ENCODE assay signal across 31 cellular contexts in the genomic region with DNA sequence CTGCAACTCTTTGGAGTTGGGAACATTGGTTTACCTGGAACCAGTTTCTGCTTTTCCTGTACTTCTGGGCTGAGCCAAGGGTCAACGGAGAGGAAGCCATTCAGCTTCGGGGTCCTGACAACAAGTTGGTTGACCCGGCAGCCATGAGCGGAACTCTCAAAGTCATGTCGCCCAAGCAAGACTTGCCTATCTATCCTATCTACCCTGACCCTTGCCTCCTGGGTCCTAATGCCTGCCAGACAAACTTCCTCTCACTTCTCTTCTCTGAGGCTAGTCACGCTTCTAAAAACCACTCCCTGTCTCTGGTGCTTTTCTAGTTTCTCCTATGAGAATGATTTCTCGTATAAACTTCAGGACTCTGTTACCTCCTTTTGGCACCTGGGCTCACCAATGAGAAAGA. TPM values are rescaled to one million over a fixed set of nuclear protein-coding genes. Genes with fewer than 3 reads are reported as not detected.
"Had no signal": no experiment of that assay in that cellular context is flagged by ENCODE, and none has a peak within 500 bp of the region (broad histone marks: within the 10 kb centered on the region; RNA-seq: fewer than 3 reads in every experiment).

No MANE protein-coding gene starts in this region.

- H3K4me2 ChIP-seq: smooth muscle cell had no signal

- H3K9me3 ChIP-seq: esophagus squamous epithelium, mucosa of descending colon, neutrophil, pancreas, suprapubic skin, transverse colon, upper lobe of right lung, uterus had no signal

- H3K27me3 ChIP-seq: esophagus squamous epithelium, heart right ventricle, neutrophil, pancreas, suprapubic skin, transverse colon, upper lobe of right lung, uterus had no signal

- ATAC-seq: heart right ventricle; left ventricle myocardium superior; mucosa of descending colon; natural killer cell treated with Interleukin-12 subunit alpha and Interleukin-12 subunit beta and Interleukin-15 and Interleukin-18, amount 100 ng/mL, for 72 hours; pancreas; sciatic nerve; stimulated activated naive CD8-positive, alpha-beta T cell treated with anti-CD3 and anti-CD28 coated beads, Interleukin-15, amount 100 ng/mL, for 72 hours; upper lobe of right lung had no signal

- H3K4me1 ChIP-seq: esophagus squamous epithelium, pancreas, suprapubic skin, transverse colon, upper lobe of right lung, uterus had no signal

- H3K36me3 ChIP-seq: esophagus squamous epithelium, heart right ventricle, neutrophil, pancreas, suprapubic skin, transverse colon, upper lobe of right lung, uterus had no signal

- DNase-seq: dermis blood vessel endothelial cell; effector memory CD4-positive, alpha-beta T cell; erythroblast; esophagus squamous epithelium; foreskin melanocyte; glutamatergic neuron; heart right ventricle; hippocampal formation; left ventricle myocardium superior; naive B cell; pancreas; stimulated activated CD4-positive, alpha-beta T cell treated with anti-CD3 and anti-CD28 coated beads, Interleukin-12 subunit alpha, Interleukin-12 subunit beta, amount 100 ng/mL, for 4 hours; stimulated activated CD4-positive, alpha-beta T cell treated with anti-CD3 and anti-CD28 coated beads, Interleukin-1b, Interleukin-23, amount 100 ng/mL, for 48 hours; stimulated activated CD4-positive, alpha-beta T cell treated with anti-CD3 and anti-CD28 coated beads, Interleukin-4, amount 100 ng/mL, for 1 hour; stimulated activated CD8-positive, alpha-beta memory T cell treated with anti-CD3 and anti-CD28 coated beads, Interleukin-4, amount 100 ng/mL, for 48 hours; stimulated activated naive CD4-positive, alpha-beta T cell; stimulated activated naive CD8-positive, alpha-beta T cell treated with anti-CD3 and anti-CD28 coated beads, Interleukin-15, amount 100 ng/mL, for 72 hours; transverse colon; upper lobe of right lung; uterus had no signal

- FAIRE-seq: endometrium, keratinocyte, pancreas had no signal

- H3K27ac ChIP-seq: coronary artery, esophagus squamous epithelium, heart right ventricle, neutrophil, pancreas, suprapubic skin, transverse colon, upper lobe of right lung, uterus had no signal

- H3K4me3 ChIP-seq: coronary artery, esophagus squamous epithelium, heart right ventricle, lung, mucosa of descending colon, pancreas, smooth muscle cell, suprapubic skin, transverse colon, upper lobe of right lung, uterus had no signal

RNA-seq across cellular contexts. Expression of a gene that starts 44.7 kb away (rescaled TPM):
- total RNA-seq: natural killer cell treated with Interleukin-12 subunit alpha and Interleukin-12 subunit beta and Interleukin-15 and Interleukin-18, amount 100 ng/mL, for 72 hours had no signal
- polyA plus RNA-seq: keratinocyte had no signal

RNA-seq across cellular contexts. Expression of a gene that starts 58.4 kb away (rescaled TPM):
- total RNA-seq: dermis blood vessel endothelial cell; natural killer cell treated with Interleukin-12 subunit alpha and Interleukin-12 subunit beta and Interleukin-15 and Interleukin-18, amount 100 ng/mL, for 72 hours; neural crest cell; smooth muscle cell; suprapubic skin had no signal
- polyA plus RNA-seq: keratinocyte had no signal
